In the genomic region with DNA sequence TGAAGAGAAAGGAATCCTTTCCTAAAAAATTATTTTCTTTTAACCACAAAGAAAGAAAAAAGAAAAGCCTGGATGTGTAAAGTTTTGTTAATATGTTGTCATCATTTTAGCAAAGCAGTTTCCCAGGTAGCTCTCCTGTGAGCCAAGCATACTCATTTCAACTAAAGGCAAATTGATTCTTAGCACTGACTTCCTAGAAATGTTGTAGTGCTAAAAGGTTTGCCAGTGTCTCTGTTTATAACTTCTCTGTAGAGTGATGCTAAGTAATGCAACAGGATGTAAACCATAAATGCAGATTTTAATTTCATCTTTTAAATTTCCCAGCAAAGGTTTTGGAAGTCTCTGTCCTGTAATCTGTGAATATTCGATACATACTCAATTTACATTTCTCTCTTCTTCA, we compare ENCODE assay signal across 17 cellular contexts. TPM values are rescaled to one million over a fixed set of nuclear protein-coding genes. Genes with fewer than 3 reads are reported as not detected.
DNase-seq lines count a peak whose midpoint lies in the region; ATAC-seq and TF ChIP-seq lines count a peak whose summit lies in the region.
"Had no signal": no experiment of that assay in that cellular context is flagged by ENCODE, and none has a peak within 500 bp of the region (broad histone marks: within the 10 kb centered on the region; RNA-seq: fewer than 3 reads in every experiment).

No MANE protein-coding gene starts in this region.

- H3K27me3 ChIP-seq in ascending aorta = no peaks in the 10 kb centered on the region
- H3K27me3 ChIP-seq in tibial artery = no peaks in the 10 kb centered on the region
- H3K27me3 ChIP-seq in neural progenitor cell = peaks cover 89% of the 10 kb centered on the region

- H3K27ac ChIP-seq in VCaP (peak overlapping the region; percentile 14; the same call in 1 of the 2 replicates), ascending aorta (peak overlapping the region; percentile 90 to 99), tibial artery (peak overlapping the region; percentile 97 to 100), neural progenitor cell (no peak overlapping the region)

- H2AFZ ChIP-seq in neural progenitor cell (replicated peaks) = no peak overlapping the region

- H3K9me3 ChIP-seq in ascending aorta (no peaks in the 10 kb centered on the region), tibial artery (no peaks in the 10 kb centered on the region), neural progenitor cell (ENCODE audit: low read depth) (no peaks in the 10 kb centered on the region)
- H3K9me3 ChIP-seq: Caco-2 had no signal

- H3K4me1 Mint-ChIP-seq in neural progenitor cell = peaks cover 5% of the 10 kb centered on the region
- no peaks in the 10 kb centered on the region for H3K4me1 Mint-ChIP-seq in stimulated activated naive CD8-positive, alpha-beta T cell treated with anti-CD3 and anti-CD28 coated beads, Interleukin-15, amount 100 ng/mL, for 72 hours

- H3K4me3 Mint-ChIP-seq in neural progenitor cell = no peak overlapping the region
- H3K4me3 Mint-ChIP-seq in stimulated activated naive CD8-positive, alpha-beta T cell treated with anti-CD3 and anti-CD28 coated beads, Interleukin-15, amount 100 ng/mL, for 72 hours = no peak overlapping the region

- peaks cover 12% of the 10 kb centered on the region for H3F3A ChIP-seq in neural progenitor cell (ENCODE audit: low read depth)

- DNase-seq in ascending aorta (ENCODE audit: low spot score in 2 of 2) = no peak
- no peak for DNase-seq in left colon
- DNase-seq in tibial artery = no peak
- no peak for DNase-seq in activated CD4-positive, alpha-beta T cell treated with anti-CD3 and anti-CD28 coated beads, Interleukin-2, amount 50 U/mL, for 1 hour
- no peak for DNase-seq in neural progenitor cell (ENCODE audit: low spot score)
- no peak for DNase-seq in stimulated activated naive CD8-positive, alpha-beta T cell treated with anti-CD3 and anti-CD28 coated beads, Interleukin-15, amount 100 ng/mL, for 72 hours
- DNase-seq: KG1; NCI-H1417 treated with DMSO at 0.1 percent for 48 hours; NCI-H1930; NCI-H2171; NCI-H446 treated with DMSO at 0.1 percent for 48 hours; NK-92 treated with Interleukin-12 subunit alpha and Interleukin-12 subunit beta, amount 100 ng/mL, for 24 hours; OCI-M1; RPMI8226 had no signal

- intact Hi-C loops in ascending aorta (cut with DNase I) (loop anchor here (10.0 kb wide), 1 partner anchor 725 kb away; no protein-coding TSS in a partner anchor), left colon (cut with DNase I, micrococcal nuclease) (loop anchor here in 1 of 2 donors (10.0 kb wide), 2 partner anchors 165 to 385 kb away; no protein-coding TSS in a partner anchor), tibial artery (cut with DNase I; ENCODE audit: low total_unique reads) (loop anchor here (10.0 kb wide), 1 partner anchor 285 kb away; no protein-coding TSS in a partner anchor)

- H3K4me1 ChIP-seq in ascending aorta (peaks cover 0 to 38% of the 10 kb centered on the region in 2 donors), tibial artery (peaks cover 0 to 89% (median 12%) of the 10 kb centered on the region in 4 donors), neural progenitor cell (no peaks in the 10 kb centered on the region)

- H3K36me3 Mint-ChIP-seq in neural progenitor cell = no peaks in the 10 kb centered on the region

- ATAC-seq in left colon = peak; percentile 8
- ATAC-seq in stimulated activated naive CD8-positive, alpha-beta T cell treated with anti-CD3 and anti-CD28 coated beads, Interleukin-15, amount 100 ng/mL, for 72 hours = no peak
- ATAC-seq: HepG2 had no signal

- H4K20me1 ChIP-seq in neural progenitor cell (ENCODE audit: low read depth) = peaks cover 39% of the 10 kb centered on the region

- H3K9me3 Mint-ChIP-seq in neural progenitor cell = no peaks in the 10 kb centered on the region
- no peaks in the 10 kb centered on the region for H3K9me3 Mint-ChIP-seq in stimulated activated naive CD8-positive, alpha-beta T cell treated with anti-CD3 and anti-CD28 coated beads, Interleukin-15, amount 100 ng/mL, for 72 hours

- H3K9ac ChIP-seq in neural progenitor cell = no peak overlapping the region

- no peak overlapping the region for H3K27ac Mint-ChIP-seq in neural progenitor cell
- no peak overlapping the region for H3K27ac Mint-ChIP-seq in stimulated activated naive CD8-positive, alpha-beta T cell treated with anti-CD3 and anti-CD28 coated beads, Interleukin-15, amount 100 ng/mL, for 72 hours

- peaks cover 42% of the 10 kb centered on the region for H3K27me3 Mint-ChIP-seq in neural progenitor cell (ENCODE audit: insufficient read depth, low read depth)
- peaks cover 35% of the 10 kb centered on the region for H3K27me3 Mint-ChIP-seq in stimulated activated naive CD8-positive, alpha-beta T cell treated with anti-CD3 and anti-CD28 coated beads, Interleukin-15, amount 100 ng/mL, for 72 hours

- H3K36me3 ChIP-seq in ascending aorta = peaks cover 8 to 15% of the 10 kb centered on the region in 2 donors
- peaks cover 7 to 36% (median 27%) of the 10 kb centered on the region in 3 donors for H3K36me3 ChIP-seq in tibial artery
- H3K36me3 ChIP-seq in neural progenitor cell = no peaks in the 10 kb centered on the region

- H3K4me3 ChIP-seq in ascending aorta (peak overlapping the region; percentile 13 to 89), tibial artery (no peak overlapping the region), neural progenitor cell (no peak overlapping the region)

- no peak overlapping the region for H3K4me2 ChIP-seq in neural progenitor cell

- no peaks in the 10 kb centered on the region for H3K79me2 ChIP-seq in neural progenitor cell (ENCODE audit: low read depth)

- TF ChIP-seq CTCF in VCaP (conservative IDR thresholded peaks at IDR 0.05) = no peak
- TF ChIP-seq CTCF in ascending aorta (IDR thresholded peaks at IDR 0.05) = no peak
- no peak for TF ChIP-seq CTCF in tibial artery (IDR thresholded peaks at IDR 0.05)
- no peak for TF ChIP-seq CTCF in neural progenitor cell (IDR thresholded peaks at IDR 0.05)

RNA-seq across cellular contexts. Expression of gene GATA6, which starts 10.2 kb away (rescaled TPM):
- total RNA-seq in ascending aorta (89.3 TPM), left colon (10 to 100 TPM; 46.1 to 57.8 TPM), neural progenitor cell (ENCODE audit: low replicate concordance) (0.26 and 0.28 TPM in 2 replicates)

Comparison
In these comparisons a context has a peak if more than half of its experiments do, and no peak if none do; other contexts are left out.
1. H3K4me3 ChIP-seq: peak in ascending aorta (2 of 2); none in tibial artery (0 of 2) and neural progenitor cell (single experiment).
2. RNA of gene GATA6, which starts 10.2 kb away (total RNA-seq): 89.3 TPM in ascending aorta (single experiment) and 46.1 to 57.8 TPM in left colon; 0.26 to 0.28 TPM in neural progenitor cell; every median in the first group is over 10 times any median in the second.